In genomic region chr16:86568677-86569623, GRCh38 we compare ENCODE assay signal across 10 cellular contexts. TPM values are rescaled to one million over a fixed set of nuclear protein-coding genes. Genes with fewer than 3 reads are reported as not detected.
DNase-seq lines count a peak whose midpoint lies in the region; ATAC-seq, FAIRE-seq and TF ChIP-seq lines count a peak whose summit lies in the region.
"Had no signal": no experiment of that assay in that cellular context is flagged by ENCODE, and none has a peak within 500 bp of the region (broad histone marks: within the 10 kb centered on the region; RNA-seq: fewer than 3 reads in every experiment).

No MANE protein-coding gene starts in this region.

- peaks cover 26% of the 10 kb centered on the region for H3K27me3 ChIP-seq in CD4-positive, CD25-positive, alpha-beta regulatory T cell (ENCODE audit: control insufficient read depth, insufficient read depth, low read length)
- no peaks in the 10 kb centered on the region for H3K27me3 ChIP-seq in SJSA1 (replicated peaks)
- peaks cover 0 to 62% (median 20%) of the 10 kb centered on the region in 4 donors for H3K27me3 ChIP-seq in pancreas

- H3K4me1 ChIP-seq in CD4-positive, CD25-positive, alpha-beta regulatory T cell (ENCODE audit: control insufficient read depth, insufficient read depth, low read length, poor library complexity, severe bottlenecking), result peaks cover 13% of the 10 kb centered on the region
- peaks cover 46% of the 10 kb centered on the region for H3K4me1 ChIP-seq in SJSA1 (replicated peaks)
- H3K4me1 ChIP-seq in pancreas, result peaks cover 0 to 5% (median 0%) of the 10 kb centered on the region in 3 donors

- H3K36me3 ChIP-seq in CD4-positive, CD25-positive, alpha-beta regulatory T cell (ENCODE audit: control insufficient read depth, insufficient read depth, low read length), result no peaks in the 10 kb centered on the region
- H3K36me3 ChIP-seq in SJSA1, result peaks cover 70% of the 10 kb centered on the region
- H3K36me3 ChIP-seq in pancreas, result no peaks in the 10 kb centered on the region

- no peak overlapping the region for H3K27ac ChIP-seq in CD4-positive, CD25-positive, alpha-beta regulatory T cell (ENCODE audit: insufficient read depth, low read length, poor library complexity, severe bottlenecking)
- H3K27ac ChIP-seq in SJSA1 (peak overlapping the region; percentile 82), pancreas (no peak overlapping the region)
- H3K27ac ChIP-seq: epithelial cell of prostate had no signal

- no peak for DNase-seq in CD4-positive, CD25-positive, alpha-beta regulatory T cell
- DNase-seq in SJSA1 (ENCODE audit: low read depth in 1 of 2, low spot score in 2 of 2) (peak in 1 of 2 experiments; percentile 54), fibroblast of pulmonary artery (ENCODE audit: low read depth) (no peak), pancreas (no peak), NCI-H2196 treated with DMSO at 0.1 percent for 48 hours (lab: John Stamatoyannopoulos, UW; ENCODE audit: unreplicated experiment) (no peak)
- DNase-seq: NCI-H345 had no signal

- ATAC-seq in CD4-positive, CD25-positive, alpha-beta regulatory T cell (ENCODE audit: low read depth in 2 of 2), result no peak
- no peak for ATAC-seq in pancreas
- no peak for ATAC-seq in GM19328 (IDR thresholded peaks at IDR 0.05; ENCODE audit: unreplicated experiment)
- ATAC-seq in GM19463 (IDR thresholded peaks at IDR 0.05; ENCODE audit: unreplicated experiment), result no peak
- ATAC-seq in HG03520 (IDR thresholded peaks at IDR 0.05; ENCODE audit: unreplicated experiment), result no peak

- peaks cover under 1 to 25% (median 8%) of the 10 kb centered on the region in 4 donors for H3K4me1 Mint-ChIP-seq in CD4-positive, CD25-positive, alpha-beta regulatory T cell

- peak overlapping the region in 3 of 4 donors; percentile 17 to 49 (median 39) for H3K4me3 Mint-ChIP-seq in CD4-positive, CD25-positive, alpha-beta regulatory T cell

- TF ChIP-seq CTCF in fibroblast of pulmonary artery (IDR thresholded peaks at IDR 0.05; ENCODE audit: low read length, missing control alignments) (no peak), pancreas (IDR thresholded peaks at IDR 0.05) (no peak)

- H3K4me3 ChIP-seq in CD4-positive, CD25-positive, alpha-beta regulatory T cell (ENCODE audit: low read depth, low read length), result no peak overlapping the region
- peak overlapping the region; percentile 82 for H3K4me3 ChIP-seq in SJSA1
- peak overlapping the region; percentile 77 for H3K4me3 ChIP-seq in fibroblast of pulmonary artery (replicated peaks; ENCODE audit: low read depth, low read length)
- no peak overlapping the region for H3K4me3 ChIP-seq in pancreas

- FAIRE-seq in pancreas (lab: Jason Lieb, UNC), result peak; percentile 60

- peaks cover 0 to 3% (median 0%) of the 10 kb centered on the region in 7 donors for H3K9me3 Mint-ChIP-seq in CD4-positive, CD25-positive, alpha-beta regulatory T cell

- H3K27ac Mint-ChIP-seq in CD4-positive, CD25-positive, alpha-beta regulatory T cell, result peak overlapping the region in 1 of 3 donors; percentile 38

- no peaks in the 10 kb centered on the region for H3K9me3 ChIP-seq in CD4-positive, CD25-positive, alpha-beta regulatory T cell (ENCODE audit: control insufficient read depth in 2 of 2, low read length in 2 of 2)
- H3K9me3 ChIP-seq in SJSA1 (replicated peaks), result 0 out of 2 replicates have a peak, but pooled peaks cover 3% of the 10 kb centered on the region
- no peaks in the 10 kb centered on the region for H3K9me3 ChIP-seq in pancreas

- H3K36me3 Mint-ChIP-seq in CD4-positive, CD25-positive, alpha-beta regulatory T cell, result no peaks in the 10 kb centered on the region

- peaks cover 66% of the 10 kb centered on the region for H3K27me3 Mint-ChIP-seq in CD4-positive, CD25-positive, alpha-beta regulatory T cell

- intact Hi-C loops in pancreas (cut with DNase I), result loop anchor here in 2 of 3 donors (5.0 to 10.0 kb wide), 2 partner anchors 708 to 716 kb away; no protein-coding TSS in a partner anchor

- 8 to 9% methylated on average over 33 of the region's 33 CpGs for WGBS in pancreas, 2 donors

RNA-seq across cellular contexts. Expression of gene FOXC2, which starts 2.3 kb away (rescaled TPM):
- total RNA-seq in CD4-positive, CD25-positive, alpha-beta regulatory T cell, result not detected
- not detected for polyA plus RNA-seq in CD4-positive, CD25-positive, alpha-beta regulatory T cell
- total RNA-seq in SJSA1 (2014; rRNA removed; shearing (Covaris generic)), result 3.9 and 5.5 TPM in 2 replicates
- under 1 TPM in 3 of 6 donors, not detected in 3; 0.06 to 0.17 (median 0.12) TPM for total RNA-seq in pancreas
- polyA plus RNA-seq in pancreas, result under 1 TPM; 0.19 to 0.23 TPM

RNA-seq across cellular contexts. Expression of gene FOXL1, which starts 9.4 kb away (rescaled TPM):
- not detected for total RNA-seq in CD4-positive, CD25-positive, alpha-beta regulatory T cell
- not detected for polyA plus RNA-seq in CD4-positive, CD25-positive, alpha-beta regulatory T cell
- 39.4 and 43.2 TPM in 2 replicates for total RNA-seq in SJSA1 (2014; rRNA removed; shearing (Covaris generic))
- total RNA-seq in pancreas, result under 1 TPM in 4 of 6 donors, not detected in 2; 0.06 to 0.18 (median 0.13) TPM
- under 1 TPM; 0.07 to 0.08 TPM for polyA plus RNA-seq in pancreas

RNA-seq across cellular contexts. Expression of gene MTHFSD, which starts 13.9 kb away (rescaled TPM):
- 18.4 TPM for total RNA-seq in CD4-positive, CD25-positive, alpha-beta regulatory T cell
- polyA plus RNA-seq in CD4-positive, CD25-positive, alpha-beta regulatory T cell, result 10 to 100 TPM; 13.4 to 19.4 (median 16.2) TPM
- 9.4 and 11.7 TPM in 2 replicates for total RNA-seq in SJSA1 (2014; rRNA removed; shearing (Covaris generic))
- 10 to 100 TPM in 2 of 6 donors, 1 to 10 TPM in 4; 7.3 to 14.7 (median 8.0) TPM for total RNA-seq in pancreas
- 10 to 100 TPM; 14.2 to 17.6 TPM for polyA plus RNA-seq in pancreas

RNA-seq across cellular contexts. Expression of gene FOXF1, which starts 58.6 kb away (rescaled TPM):
- total RNA-seq in CD4-positive, CD25-positive, alpha-beta regulatory T cell, result not detected
- polyA plus RNA-seq in CD4-positive, CD25-positive, alpha-beta regulatory T cell, result not detected
- total RNA-seq in SJSA1 (2014; rRNA removed; shearing (Covaris generic)), result 25.7 and 34.7 TPM in 2 replicates
- total RNA-seq in pancreas, result under 1 TPM; 0.16 to 0.78 (median 0.42) TPM
- 1 to 10 TPM in 1 of 2 donors, under 1 TPM in 1; 0.61 to 1.2 TPM for polyA plus RNA-seq in pancreas

Comparison
In these comparisons a context has a peak if more than half of its experiments do, and no peak if none do; other contexts are left out.
1. H3K4me3 ChIP-seq: peak in SJSA1 (single experiment) and fibroblast of pulmonary artery (single experiment); none in CD4-positive, CD25-positive, alpha-beta regulatory T cell (single experiment) and pancreas (0 of 4).
2. RNA of gene FOXL1, which starts 9.4 kb away (total RNA-seq): 39.4 to 43.2 TPM in SJSA1; 0.06 to 0.18 TPM in pancreas and not detected in CD4-positive, CD25-positive, alpha-beta regulatory T cell (single experiment); every median in the first group is over 10 times any median in the second.